ENCODE assay signal across 1 cellular context in genomic region chr2:219407343-219407742, GRCh38.
TF ChIP-seq lines count a peak whose summit lies in the region.
"Not testable (repeated sequence)": the region's sequence is repeated elsewhere in the genome, so short reads cannot be mapped to it uniquely, and the experiment has no call there.

No MANE protein-coding gene starts in this region.

TF ChIP-seq in HepG2, 621 proteins besides CTCF, POLR2A, EP300 and RAD21:
- peak; percentile 26; the same call in 1 of the 2 replicates for TF ChIP-seq ATF7 (IDR thresholded peaks at IDR 0.05)
- not testable (repeated sequence) for TF ChIP-seq ATF7 (CRISPR knock-in tag; IDR thresholded peaks at IDR 0.05)
